27 cellular contexts compared by ENCODE assay signal in the genomic region with DNA sequence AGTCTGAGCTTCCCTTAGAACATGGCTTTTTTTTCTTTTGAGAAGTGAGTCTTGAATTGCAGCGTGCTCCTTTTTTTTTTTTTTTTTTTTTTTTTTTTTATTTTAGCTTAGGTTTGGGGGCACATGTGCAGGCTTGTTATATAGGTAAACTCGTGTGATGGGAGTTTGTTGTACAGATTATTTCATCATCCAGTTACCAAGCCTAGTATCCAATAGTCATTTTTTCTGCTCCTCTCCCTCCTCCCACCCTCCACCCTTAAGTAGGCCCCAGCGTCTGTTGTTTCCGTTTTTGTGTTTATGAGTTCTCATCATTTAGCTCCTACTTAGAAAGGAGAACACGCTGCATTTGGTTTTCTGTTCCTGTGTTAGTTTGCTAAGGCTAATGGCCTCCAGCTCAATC.
DNase-seq lines count a peak whose midpoint lies in the region; ATAC-seq, FAIRE-seq and TF ChIP-seq lines count a peak whose summit lies in the region.
"Had no signal": no experiment of that assay in that cellular context is flagged by ENCODE, and none has a peak within 500 bp of the region (broad histone marks: within the 10 kb centered on the region; RNA-seq: fewer than 3 reads in every experiment).

No MANE protein-coding gene starts in this region.

- DNase-seq in GM23248 (no peak), NCI-H2171 treated with DMSO at 0.1 percent for 48 hours (lab: John Stamatoyannopoulos, UW) (peak; percentile 84), bronchial epithelial cell (ENCODE audit: low read depth) (peak; percentile 28), foreskin keratinocyte (peak; percentile 21 to 42), NCI-H524 treated with DMSO at 0.1 percent for 48 hours (lab: John Stamatoyannopoulos, UW) (no peak), NCI-H2029 (lab: John Stamatoyannopoulos, UW) (no peak)
- DNase-seq in activated CD4-positive, alpha-beta memory T cell treated with anti-CD3 and anti-CD28 coated beads, Interleukin-2, amount 10 ng/mL, durations not matched to agents 7 days and 5 days: no peak
- DNase-seq: 8988T, ACHN, Calu3, DMS79 treated with DMSO at 0.1 percent for 48 hours, GF-D8, H9, KBM-7, MV-4-11, NCI-H1105, NCI-H1436 treated with DMSO at 0.1 percent for 48 hours, NCI-H187 treated with DMSO at 0.1 percent for 48 hours, NCI-H2107, NCI-H226, NCI-H510A, NCI-H748 treated with DMSO at 0.1 percent for 48 hours, PC-9 had no signal

- no peaks in the 10 kb centered on the region for H3F3A ChIP-seq in GM23248 (ENCODE audit: insufficient read depth)

- POLR2A ChIA-PET in activated CD4-positive, alpha-beta memory T cell treated with anti-CD3 and anti-CD28 coated beads, Interleukin-2, amount 10 ng/mL, durations not matched to agents 7 days and 5 days (lab: Charles Lee): interaction anchor here (0.6 kb wide), 1 partner anchor 81 kb away, joined by 3 read pairs; no protein-coding TSS in a partner anchor

- H3K36me3 Mint-ChIP-seq in activated CD4-positive, alpha-beta memory T cell treated with anti-CD3 and anti-CD28 coated beads, Interleukin-2, amount 10 ng/mL, durations not matched to agents 7 days and 5 days (ENCODE audit: low read depth): no peaks in the 10 kb centered on the region

- H3K4me3 Mint-ChIP-seq in activated CD4-positive, alpha-beta memory T cell treated with anti-CD3 and anti-CD28 coated beads, Interleukin-2, amount 10 ng/mL, durations not matched to agents 7 days and 5 days: no peak overlapping the region
- H3K4me3 Mint-ChIP-seq: H9 had no signal

- H3K27ac ChIP-seq in GM23248 (no peak overlapping the region), foreskin keratinocyte (no peak overlapping the region)
- H3K27ac ChIP-seq: PC-9 had no signal

- H2AFZ ChIP-seq in GM23248: peak overlapping the region; percentile 51; the same call in 1 of the 2 replicates
- H2AFZ ChIP-seq: PC-9 had no signal

- no peak overlapping the region for H3K4me2 ChIP-seq in GM23248 (ENCODE audit: unreplicated experiment)
- H3K4me2 ChIP-seq: PC-9 had no signal

- no peak overlapping the region for H3K4me3 ChIP-seq in GM23248
- no peak overlapping the region for H3K4me3 ChIP-seq in bronchial epithelial cell (ENCODE audit: low read depth, low read length)
- H3K4me3 ChIP-seq: PC-9 had no signal

- no peaks in the 10 kb centered on the region for H3K27me3 Mint-ChIP-seq in activated CD4-positive, alpha-beta memory T cell treated with anti-CD3 and anti-CD28 coated beads, Interleukin-2, amount 10 ng/mL, durations not matched to agents 7 days and 5 days

- no peaks in the 10 kb centered on the region for H3K4me1 Mint-ChIP-seq in activated CD4-positive, alpha-beta memory T cell treated with anti-CD3 and anti-CD28 coated beads, Interleukin-2, amount 10 ng/mL, durations not matched to agents 7 days and 5 days
- H3K4me1 Mint-ChIP-seq: H9 had no signal

- no peaks in the 10 kb centered on the region for H3K79me2 ChIP-seq in GM23248 (ENCODE audit: insufficient read depth)

- H3K36me3 ChIP-seq in GM23248 (ENCODE audit: low read depth) (no peaks in the 10 kb centered on the region), bronchial epithelial cell (ENCODE audit: control insufficient read depth, insufficient read depth, low read length) (no peaks in the 10 kb centered on the region)

- no peak for FAIRE-seq in bronchial epithelial cell (lab: Jason Lieb, UNC)
- FAIRE-seq: GM12891, HTR-8/SVneo had no signal

- no peaks in the 10 kb centered on the region for H3K9me3 ChIP-seq in GM23248 (ENCODE audit: low read depth)

- in situ Hi-C loops in GM23248 (cut with MboI): no loop called here

- H3K9me3 Mint-ChIP-seq in activated CD4-positive, alpha-beta memory T cell treated with anti-CD3 and anti-CD28 coated beads, Interleukin-2, amount 10 ng/mL, durations not matched to agents 7 days and 5 days: peaks cover 13% of the 10 kb centered on the region

- H3K9ac ChIP-seq in GM23248: no peak overlapping the region

- H3K27ac Mint-ChIP-seq in activated CD4-positive, alpha-beta memory T cell treated with anti-CD3 and anti-CD28 coated beads, Interleukin-2, amount 10 ng/mL, durations not matched to agents 7 days and 5 days: no peak overlapping the region
- H3K27ac Mint-ChIP-seq: H9 had no signal

- no peaks in the 10 kb centered on the region for H3K4me1 ChIP-seq in GM23248 (ENCODE audit: insufficient read depth)
- H3K4me1 ChIP-seq in foreskin keratinocyte: no peaks in the 10 kb centered on the region

- WGBS in GM23248 (ENCODE audit: low coverage in 1 of 2, low lambda C conversion rate in 2 of 2, missing lambda C conversion rate in 2 of 2), 2 experiments: 49 to 60% methylated on average over 5 of the region's 5 CpGs

- TF ChIP-seq CTCF in bronchial epithelial cell (IDR thresholded peaks at IDR 0.05; ENCODE audit: insufficient read depth, low read length, severe bottlenecking): no peak
- TF ChIP-seq CTCF in foreskin keratinocyte (conservative IDR thresholded peaks at IDR 0.05): no peak

- H3K9me2 ChIP-seq in GM23248 (ENCODE audit: insufficient read depth): no peaks in the 10 kb centered on the region

- CTCF ChIA-PET in activated CD4-positive, alpha-beta memory T cell treated with anti-CD3 and anti-CD28 coated beads, Interleukin-2, amount 10 ng/mL, durations not matched to agents 7 days and 5 days (lab: Charles Lee): interaction anchor here (0.6 to 0.7 kb wide), 2 partner anchors 8 to 757 kb away, joined by 3 to 5 read pairs; no protein-coding TSS in a partner anchor

- ATAC-seq in foreskin keratinocyte: no peak
- ATAC-seq in HG03095 (IDR thresholded peaks at IDR 0.05; ENCODE audit: unreplicated experiment): no peak
- ATAC-seq: Right ventricle myocardium inferior had no signal

- H4K20me1 ChIP-seq in GM23248 (ENCODE audit: insufficient read depth): no peaks in the 10 kb centered on the region

- no peaks in the 10 kb centered on the region for H3K27me3 ChIP-seq in GM23248 (replicated peaks; ENCODE audit: insufficient read depth)
- H3K27me3 ChIP-seq in bronchial epithelial cell (ENCODE audit: control insufficient read depth, insufficient read depth, low read length): no peaks in the 10 kb centered on the region
- no peaks in the 10 kb centered on the region for H3K27me3 ChIP-seq in foreskin keratinocyte

Comparison
In these comparisons a context has a peak if more than half of its experiments do, and no peak if none do; other contexts are left out.
1. DNase-seq: peak in NCI-H2171 treated with DMSO at 0.1 percent for 48 hours (single experiment), bronchial epithelial cell (single experiment) and foreskin keratinocyte (2 of 2); none in GM23248 (single experiment), NCI-H524 treated with DMSO at 0.1 percent for 48 hours (single experiment), NCI-H2029 (single experiment) and activated CD4-positive, alpha-beta memory T cell treated with anti-CD3 and anti-CD28 coated beads, Interleukin-2, amount 10 ng/mL, durations not matched to agents 7 days and 5 days (single experiment).